21 cellular contexts compared by ENCODE assay signal in genomic region chr4:80206541-80207171, GRCh38. TPM values are rescaled to one million over a fixed set of nuclear protein-coding genes. Genes with fewer than 3 reads are reported as not detected.
DNase-seq lines count a peak whose midpoint lies in the region; ATAC-seq, FAIRE-seq and TF ChIP-seq lines count a peak whose summit lies in the region.
"Had no signal": no experiment of that assay in that cellular context is flagged by ENCODE, and none has a peak within 500 bp of the region (broad histone marks: within the 10 kb centered on the region; RNA-seq: fewer than 3 reads in every experiment).

No MANE protein-coding gene starts in this region.

- no peak for FAIRE-seq in frontal cortex (lab: Jason Lieb, UNC)
- FAIRE-seq: A204.1, GM18507, HepG2 had no signal

- intact Hi-C loops in left ventricle myocardium inferior (cut with micrococcal nuclease): no loop called here

- peaks cover 79% of the 10 kb centered on the region for H3K27me3 Mint-ChIP-seq in GM23338 (ENCODE audit: insufficient read depth, low read depth, poor library complexity)

- peak; percentile 67 for DNase-seq in GM23338 (ENCODE audit: low spot score)
- DNase-seq in choroid plexus epithelial cell (ENCODE audit: low read depth): peak; percentile 79
- DNase-seq in left ventricle myocardium inferior: peak; percentile 54
- peak; percentile 75 for DNase-seq in mesenteric fat pad (ENCODE audit: low spot score)
- no peak for DNase-seq in kidney tubule cell (ENCODE audit: low spot score)
- DNase-seq in frontal cortex (ENCODE audit: low spot score in 2 of 2): no peak
- DNase-seq in NCI-H2107 treated with DMSO at 0.1 percent for 48 hours (lab: John Stamatoyannopoulos, UW; ENCODE audit: unreplicated experiment): no peak
- DNase-seq: activated CD4-positive, alpha-beta T cell treated with anti-CD3 and anti-CD28 coated beads, Interleukin-2, amount 10 ng/mL, durations not matched to agents 24 days and 14 days; Caco-2; foreskin fibroblast; GOT3; immature natural killer cell; lower lobe of right lung; naive thymus-derived CD8-positive, alpha-beta T cell; NCI-H1417; NCI-H526 had no signal

- no peaks in the 10 kb centered on the region for H3K9me3 ChIP-seq in left ventricle myocardium inferior (replicated peaks)
- H3K9me3 ChIP-seq: Caco-2, lower lobe of right lung had no signal

- peaks cover 23% of the 10 kb centered on the region for H4K20me1 ChIP-seq in GM23338 (replicated peaks; ENCODE audit: insufficient read depth)

- H3K36me3 ChIP-seq in GM23338 (ENCODE audit: insufficient read depth) (no peaks in the 10 kb centered on the region), left ventricle myocardium inferior (no peaks in the 10 kb centered on the region)
- H3K36me3 ChIP-seq: lower lobe of right lung had no signal

- peak overlapping the region; percentile 90 for H2AFZ ChIP-seq in GM23338

- ATAC-seq in GM23338: peak; percentile 26
- ATAC-seq in GM18519 (IDR thresholded peaks at IDR 0.05; ENCODE audit: low FRiP score, unreplicated experiment): no peak
- ATAC-seq: HepG2; lower lobe of right lung; naive thymus-derived CD8-positive, alpha-beta T cell had no signal

- peak overlapping the region; percentile 65 for H3K4me3 Mint-ChIP-seq in GM23338
- H3K4me3 Mint-ChIP-seq: activated CD4-positive, alpha-beta T cell treated with anti-CD3 and anti-CD28 coated beads, Interleukin-2, amount 10 ng/mL, durations not matched to agents 24 days and 14 days; immature natural killer cell; naive thymus-derived CD8-positive, alpha-beta T cell had no signal

- H3K4me3 ChIP-seq in GM23338: peak overlapping the region; percentile 60
- no peak overlapping the region for H3K4me3 ChIP-seq in choroid plexus epithelial cell (ENCODE audit: low read depth, low read length)
- H3K4me3 ChIP-seq in left ventricle myocardium inferior: peak overlapping the region; percentile 30
- H3K4me3 ChIP-seq: lower lobe of right lung had no signal

- H3K79me2 ChIP-seq in GM23338 (replicated peaks; ENCODE audit: insufficient read depth): no peaks in the 10 kb centered on the region

- H3K36me3 Mint-ChIP-seq in GM23338 (ENCODE audit: low read depth): no peaks in the 10 kb centered on the region
- H3K36me3 Mint-ChIP-seq: naive thymus-derived CD8-positive, alpha-beta T cell had no signal

- no peak overlapping the region for H3K27ac Mint-ChIP-seq in GM23338
- H3K27ac Mint-ChIP-seq: activated CD4-positive, alpha-beta T cell treated with anti-CD3 and anti-CD28 coated beads, Interleukin-2, amount 10 ng/mL, durations not matched to agents 24 days and 14 days; immature natural killer cell; naive thymus-derived CD8-positive, alpha-beta T cell had no signal

- H3K9me2 ChIP-seq in GM23338 (ENCODE audit: insufficient read depth): no peaks in the 10 kb centered on the region

- H3K4me1 Mint-ChIP-seq in GM23338: peaks cover 22% of the 10 kb centered on the region

- peaks cover 3% of the 10 kb centered on the region; the same call in 1 of the 2 replicates for H3F3A ChIP-seq in GM23338 (replicated peaks; ENCODE audit: low read depth)

- H3K27ac ChIP-seq in GM23338 (ENCODE audit: low read depth) (no peak overlapping the region), left ventricle myocardium inferior (replicated peaks) (peak overlapping the region; percentile 67)
- H3K27ac ChIP-seq: lower lobe of right lung had no signal

- H3K4me1 ChIP-seq in GM23338 (ENCODE audit: insufficient read depth) (peaks cover 19% of the 10 kb centered on the region), left ventricle myocardium inferior (peaks cover 26% of the 10 kb centered on the region)
- H3K4me1 ChIP-seq: Caco-2, lower lobe of right lung had no signal

- peaks cover 6% of the 10 kb centered on the region; the same call in 2 of the 3 replicates for H3K9me3 Mint-ChIP-seq in GM23338
- H3K9me3 Mint-ChIP-seq: activated CD4-positive, alpha-beta T cell treated with anti-CD3 and anti-CD28 coated beads, Interleukin-2, amount 10 ng/mL, durations not matched to agents 24 days and 14 days; immature natural killer cell; naive thymus-derived CD8-positive, alpha-beta T cell had no signal

- TF ChIP-seq CTCF in GM23338 (conservative IDR thresholded peaks at IDR 0.05; ENCODE audit: low read depth in 2 of 2) (no peak), choroid plexus epithelial cell (conservative IDR thresholded peaks at IDR 0.05; ENCODE audit: low read depth, low read length) (no peak), left ventricle myocardium inferior (IDR thresholded peaks at IDR 0.05; ENCODE audit: borderline replicate concordance) (no peak)

- H3K27me3 ChIP-seq in GM23338 (ENCODE audit: insufficient read depth) (peaks cover 100% of the 10 kb centered on the region), left ventricle myocardium inferior (ENCODE audit: low read depth) (peaks cover 66% of the 10 kb centered on the region)

- peak overlapping the region; percentile 82 for H3K4me2 ChIP-seq in GM23338

TF ChIP-seq in GM23338, 12 proteins besides CTCF, POLR2A, EP300 and RAD21:
- TF ChIP-seq JUNB (IDR thresholded peaks at IDR 0.05; ENCODE audit: unreplicated experiment) (no peak), STAT1 (IDR thresholded peaks at IDR 0.05; ENCODE audit: unreplicated experiment) (no peak), EZH2phosphoT487 (IDR thresholded peaks at IDR 0.05; ENCODE audit: unreplicated experiment) (peak; percentile 59), ZNF331 (CRISPR knock-in tag; IDR thresholded peaks at IDR 0.05; ENCODE audit: low read depth) (no peak), ZNF114 (CRISPR knock-in tag; IDR thresholded peaks at IDR 0.05) (no peak), ZNF462 (CRISPR knock-in tag; IDR thresholded peaks at IDR 0.05) (no peak), EZH2 (IDR thresholded peaks at IDR 0.05; ENCODE audit: low read depth, unreplicated experiment) (peak; percentile 70)

RNA-seq across cellular contexts. Expression of gene PRDM8, which starts 9.4 kb away (rescaled TPM):
- total RNA-seq in GM23338 (2014; rRNA removed; shearing (Covaris generic)): not detected in 2 replicates
- polyA plus RNA-seq in GM23338 (2016; fragmentation: Nextera tagmentation; extraction: Ambion mirVana): 0.16 TPM in 1 of 2 replicates, not detected in the other
- total RNA-seq in left ventricle myocardium inferior (0.66 TPM), mesenteric fat pad (2.6 TPM), frontal cortex (26.9 TPM)
- total RNA-seq: Caco-2, HepG2 had no signal

RNA-seq across cellular contexts. Expression of gene FGF5, which starts 59.8 kb away (rescaled TPM):
- not detected in 2 replicates for total RNA-seq in GM23338 (2014; rRNA removed; shearing (Covaris generic))
- polyA plus RNA-seq in GM23338 (2016; fragmentation: Nextera tagmentation; extraction: Ambion mirVana): not detected in 2 replicates
- total RNA-seq in left ventricle myocardium inferior: 1.2 TPM
- total RNA-seq in mesenteric fat pad: not detected
- total RNA-seq in frontal cortex: 0.82 TPM
- total RNA-seq: activated CD4-positive, alpha-beta T cell treated with anti-CD3 and anti-CD28 coated beads, Interleukin-2, amount 10 ng/mL, durations not matched to agents 24 days and 14 days; Caco-2; HepG2; lower lobe of right lung; naive thymus-derived CD8-positive, alpha-beta T cell; subcutaneous adipose tissue had no signal
- polyA plus RNA-seq: HepG2; immature natural killer cell; naive thymus-derived CD8-positive, alpha-beta T cell had no signal

Comparison
In these comparisons a context has a peak if more than half of its experiments do, and no peak if none do; other contexts are left out.
1. DNase-seq: peak in GM23338 (single experiment), choroid plexus epithelial cell (single experiment), left ventricle myocardium inferior (single experiment) and mesenteric fat pad (single experiment); none in kidney tubule cell (single experiment), frontal cortex (0 of 2) and NCI-H2107 treated with DMSO at 0.1 percent for 48 hours (single experiment).